ENCODE assay signal across 21 cellular contexts in the genomic region with DNA sequence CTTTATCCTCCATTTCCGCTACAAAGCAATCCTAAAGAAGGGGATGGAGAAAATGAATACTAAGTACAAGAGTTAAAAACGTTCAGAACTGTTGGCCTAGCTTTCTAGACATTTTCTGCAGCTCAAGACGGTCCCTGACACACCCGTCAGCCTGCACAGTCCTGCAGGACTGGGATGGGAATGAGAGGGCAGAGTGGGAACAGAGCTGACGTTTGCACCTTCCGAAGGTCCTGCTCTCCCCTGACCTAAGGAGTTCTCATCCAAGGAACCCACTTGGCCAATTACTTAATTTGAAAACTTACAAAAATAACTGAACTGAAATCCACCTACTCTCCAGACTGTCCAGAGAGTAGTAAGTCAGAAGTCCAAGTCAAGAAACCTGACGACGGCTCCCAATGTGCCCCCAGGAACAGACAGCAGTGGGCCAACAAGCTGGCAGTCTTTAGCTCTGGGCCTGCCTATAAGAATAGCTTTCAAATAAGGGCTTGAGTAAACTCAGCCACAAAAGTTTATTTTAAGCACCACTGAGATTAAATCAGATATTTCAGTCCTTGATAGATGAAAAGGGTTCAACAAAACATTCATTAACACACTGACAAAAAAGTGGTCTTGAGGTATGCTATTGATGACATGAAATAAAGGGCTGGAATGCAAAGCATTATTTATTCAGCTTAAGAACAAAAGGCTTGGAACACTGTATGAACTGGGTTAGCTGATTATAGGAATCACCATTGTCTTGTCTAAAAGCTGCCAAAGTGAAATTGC.
DNase-seq lines count a peak whose midpoint lies in the region; ATAC-seq, FAIRE-seq and TF ChIP-seq lines count a peak whose summit lies in the region.
"Had no signal": no experiment of that assay in that cellular context is flagged by ENCODE, and none has a peak within 500 bp of the region (broad histone marks: within the 10 kb centered on the region; RNA-seq: fewer than 3 reads in every experiment).

No MANE protein-coding gene starts in this region.

- CTCF ChIA-PET in endothelial cell of umbilical vein (lab: Charles Lee) = interaction anchor here (0.6 to 1.9 kb wide), 3 partner anchors 11 to 220 kb away, joined by 3 to 15 read pairs (median 3); no protein-coding TSS in a partner anchor
- CTCF ChIA-PET in T-cell (lab: Charles Lee) = no interaction called here

- H4K20me1 ChIP-seq in endothelial cell of umbilical vein (replicated peaks; ENCODE audit: control insufficient read depth, extremely low read depth, insufficient read depth, low read length) = no peaks in the 10 kb centered on the region

- H3K9me3 Mint-ChIP-seq in nephron = peaks cover 7% of the 10 kb centered on the region
- peaks cover 0 to 10% (median 6%) of the 10 kb centered on the region in 3 donors for H3K9me3 Mint-ChIP-seq in T-cell
- H3K9me3 Mint-ChIP-seq: activated naive CD8-positive, alpha-beta T cell treated with anti-CD3 and anti-CD28 coated beads, Interleukin-2, amount 50 U/mL, for 24 hours; activated T-helper 17 cell treated with anti-CD3 and anti-CD28 coated beads, Interleukin-2, amount 50 U/mL, for 72 hours had no signal

- H2AFZ ChIP-seq in endothelial cell of umbilical vein (ENCODE audit: low read depth, low read length) = no peak overlapping the region

- dilution Hi-C loops in endothelial cell of umbilical vein (cut with MboI; ENCODE audit: extremely low pct_ligation_motif_present, low sequenced_read_pairs) = no loop called here

- intact Hi-C loops in Right ventricle myocardium superior (cut with DNase I) (no loop called here), cardiac septum (cut with DNase I) (loop anchor here (2.0 to 5.0 kb wide), 2 partner anchors 23 to 79 kb away; partner anchors contain the start of gene CNKSR3), endothelial cell of umbilical vein (cut with micrococcal nuclease) (loop anchor here (1.0 to 2.0 kb wide), 5 partner anchors 15 to 77 kb away; partner anchors contain the start of gene CNKSR3)

- FAIRE-seq in endothelial cell of umbilical vein (lab: Jason Lieb, UNC) = no peak
- FAIRE-seq in small intestine (lab: Jason Lieb, UNC) = no peak
- FAIRE-seq: A204.1, islet of Langerhans had no signal

- H3K4me3 ChIP-seq in endothelial cell of umbilical vein (replicated peaks in 1 of 3; ENCODE audit: insufficient read depth in 1 of 3, low read depth in 1 of 3, low read length in 3 of 3) (no peak overlapping the region), small intestine (ENCODE audit: low read depth in 1 of 2, low read length in 2 of 2) (no peak overlapping the region)
- H3K4me3 ChIP-seq: upper lobe of left lung had no signal

- peak overlapping the region; percentile 22 for H3K27ac ChIP-seq in endothelial cell of umbilical vein (ENCODE audit: insufficient read depth, low read depth, low read length)
- H3K27ac ChIP-seq in small intestine (ENCODE audit: low read depth in 1 of 2, low read length in 1 of 2) = no peak overlapping the region
- H3K27ac ChIP-seq: epithelial cell of prostate, WERI-Rb-1 had no signal

- peak overlapping the region; percentile 53 to 93 (median 88) for H3K27ac Mint-ChIP-seq in nephron
- H3K27ac Mint-ChIP-seq in T-cell = no peak overlapping the region
- H3K27ac Mint-ChIP-seq: activated naive CD8-positive, alpha-beta T cell treated with anti-CD3 and anti-CD28 coated beads, Interleukin-2, amount 50 U/mL, for 24 hours; activated T-helper 17 cell treated with anti-CD3 and anti-CD28 coated beads, Interleukin-2, amount 50 U/mL, for 72 hours; CD14-positive monocyte; stimulated activated memory B cell treated with anti-CD40 and anti-IgM and Interleukin-4, amounts not matched to agents 10 μg/mL and 1 μg/mL and 100 μg/mL, for 72 hours had no signal

- H3K27me3 ChIP-seq in endothelial cell of umbilical vein (ENCODE audit: control insufficient read depth in 2 of 2, insufficient read depth in 2 of 2, low read length in 2 of 2) = no peaks in the 10 kb centered on the region
- H3K27me3 ChIP-seq in small intestine (ENCODE audit: control insufficient read depth in 2 of 2, insufficient read depth in 2 of 2, low read length in 2 of 2) = no peaks in the 10 kb centered on the region
- H3K27me3 ChIP-seq: upper lobe of left lung had no signal

- TF ChIP-seq POLR2A in endothelial cell of umbilical vein (IDR thresholded peaks at IDR 0.05; ENCODE audit: low read depth, low read length) = no peak

- no peak for DNase-seq in Right ventricle myocardium superior
- no peak for DNase-seq in cardiac septum (ENCODE audit: low spot score)
- peak; percentile 49 for DNase-seq in endothelial cell of umbilical vein (ENCODE audit: low read depth, low spot score)
- no peak for DNase-seq in T-cell
- no peak for DNase-seq in small intestine
- DNase-seq: activated CD8-positive, alpha-beta memory T cell treated with anti-CD3 and anti-CD28 coated beads for 24 hours; activated naive CD8-positive, alpha-beta T cell treated with anti-CD3 and anti-CD28 coated beads, Interleukin-2, amount 50 U/mL, for 24 hours; midbrain; NCI-H1105 treated with DMSO at 0.1 percent for 48 hours; stimulated activated CD4-positive, alpha-beta T cell treated with anti-CD3 and anti-CD28 coated beads, Interleukin-12 subunit alpha, Interleukin-12 subunit beta, amount 100 ng/mL, for 4 hours; upper lobe of left lung; WERI-Rb-1 had no signal

- H3K9me1 ChIP-seq in endothelial cell of umbilical vein (replicated peaks; ENCODE audit: control insufficient read depth, extremely low read depth, insufficient read depth, low read length) = no peaks in the 10 kb centered on the region

- 78 to 87% (median 82%) methylated on average over 8 of the region's 8 CpGs for WGBS in small intestine, 3 donors

- no peaks in the 10 kb centered on the region for H3K79me2 ChIP-seq in endothelial cell of umbilical vein (ENCODE audit: control insufficient read depth, insufficient read depth, low read length)

- ATAC-seq in Right ventricle myocardium superior (ENCODE audit: poor library complexity) (peak; percentile 31), T-cell (replicated peaks in 1 of 4) (no peak), GM18517 (IDR thresholded peaks at IDR 0.05; ENCODE audit: unreplicated experiment) (no peak), GM18873 (IDR thresholded peaks at IDR 0.05; ENCODE audit: low FRiP score, unreplicated experiment) (no peak)
- ATAC-seq: activated naive CD8-positive, alpha-beta T cell treated with anti-CD3 and anti-CD28 coated beads, Interleukin-2, amount 50 U/mL, for 24 hours; activated T-helper 17 cell treated with anti-CD3 and anti-CD28 coated beads, Interleukin-2, amount 50 U/mL, for 72 hours; stimulated activated memory B cell treated with anti-CD40 and anti-IgM and Interleukin-4, amounts not matched to agents 10 μg/mL and 1 μg/mL and 100 μg/mL, for 72 hours had no signal

- H3K4me1 Mint-ChIP-seq in nephron (peaks cover 36% of the 10 kb centered on the region), T-cell (no peaks in the 10 kb centered on the region)
- H3K4me1 Mint-ChIP-seq: activated naive CD8-positive, alpha-beta T cell treated with anti-CD3 and anti-CD28 coated beads, Interleukin-2, amount 50 U/mL, for 24 hours; activated T-helper 17 cell treated with anti-CD3 and anti-CD28 coated beads, Interleukin-2, amount 50 U/mL, for 72 hours; stimulated activated memory B cell treated with anti-CD40 and anti-IgM and Interleukin-4, amounts not matched to agents 10 μg/mL and 1 μg/mL and 100 μg/mL, for 72 hours had no signal

- H3K9me3 ChIP-seq in endothelial cell of umbilical vein (replicated peaks; ENCODE audit: control insufficient read depth, insufficient read depth, low read length) (no peaks in the 10 kb centered on the region), small intestine (ENCODE audit: control insufficient read depth, low read depth) (no peaks in the 10 kb centered on the region)
- H3K9me3 ChIP-seq: upper lobe of left lung had no signal

- H3K27me3 Mint-ChIP-seq in nephron (ENCODE audit: low read depth) = no peaks in the 10 kb centered on the region
- H3K27me3 Mint-ChIP-seq in T-cell = peaks cover 0 to 3% of the 10 kb centered on the region in 2 donors
- H3K27me3 Mint-ChIP-seq: activated naive CD8-positive, alpha-beta T cell treated with anti-CD3 and anti-CD28 coated beads, Interleukin-2, amount 50 U/mL, for 24 hours had no signal

- no peak for TF ChIP-seq CTCF in endothelial cell of umbilical vein (IDR thresholded peaks at IDR 0.05; ENCODE audit: extremely low read depth in 1 of 2, insufficient read depth in 1 of 2, low read depth in 1 of 2, low read length in 2 of 2)
- no peak for TF ChIP-seq CTCF in nephron (IDR thresholded peaks at IDR 0.05; ENCODE audit: unreplicated experiment in 3 of 3)

- peaks cover 21% of the 10 kb centered on the region for H3K4me1 ChIP-seq in endothelial cell of umbilical vein (ENCODE audit: control insufficient read depth, extremely low read depth, insufficient read depth, low read length)
- H3K4me1 ChIP-seq in small intestine (ENCODE audit: control insufficient read depth in 2 of 2, insufficient read depth in 1 of 2, low read depth in 1 of 2, low read length in 1 of 2) = no peaks in the 10 kb centered on the region

- peak overlapping the region; percentile 18 for H3K9ac ChIP-seq in endothelial cell of umbilical vein (replicated peaks; ENCODE audit: extremely low read depth, insufficient read depth, low read length)

- H3K36me3 ChIP-seq in endothelial cell of umbilical vein (ENCODE audit: control insufficient read depth in 2 of 2, extremely low read depth in 1 of 2, insufficient read depth in 2 of 2, low read length in 2 of 2) (no peaks in the 10 kb centered on the region), small intestine (ENCODE audit: control insufficient read depth in 2 of 2, insufficient read depth in 2 of 2, low read length in 2 of 2) (peaks cover 0 to 6% of the 10 kb centered on the region in 2 donors)
- H3K36me3 ChIP-seq: WERI-Rb-1 had no signal

- peak overlapping the region; percentile 27 for H3K4me2 ChIP-seq in endothelial cell of umbilical vein (ENCODE audit: insufficient read depth, low read length)

- H3K4me3 Mint-ChIP-seq in nephron (no peak overlapping the region), T-cell (no peak overlapping the region)
- H3K4me3 Mint-ChIP-seq: activated naive CD8-positive, alpha-beta T cell treated with anti-CD3 and anti-CD28 coated beads, Interleukin-2, amount 50 U/mL, for 24 hours; activated T-helper 17 cell treated with anti-CD3 and anti-CD28 coated beads, Interleukin-2, amount 50 U/mL, for 72 hours; CD14-positive monocyte; stimulated activated memory B cell treated with anti-CD40 and anti-IgM and Interleukin-4, amounts not matched to agents 10 μg/mL and 1 μg/mL and 100 μg/mL, for 72 hours had no signal

- POLR2A ChIA-PET in endothelial cell of umbilical vein (lab: Charles Lee) = interaction anchor here (0.6 kb wide), 1 partner anchor 74 kb away, joined by 3 read pairs; no protein-coding TSS in a partner anchor
- POLR2A ChIA-PET in T-cell (lab: Charles Lee) = no interaction called here

- H3K36me3 Mint-ChIP-seq in nephron (ENCODE audit: low read depth) (peaks cover 89% of the 10 kb centered on the region), T-cell (no peaks in the 10 kb centered on the region)
- H3K36me3 Mint-ChIP-seq: CD14-positive monocyte had no signal

- BruUV-seq in endothelial cell of umbilical vein (replicated peaks; lab: Mats Ljungman, UMichigan) = no TSS peak

TF ChIP-seq in endothelial cell of umbilical vein, 7 proteins besides CTCF, POLR2A, EP300 and RAD21 (continues in another document):
- TF ChIP-seq JUN (IDR thresholded peaks at IDR 0.05; ENCODE audit: borderline replicate concordance, insufficient read depth, insufficient read length, low read depth) (no peak), MYC (IDR thresholded peaks at IDR 0.05; ENCODE audit: low read depth, low read length) (no peak)

Comparison
In these comparisons a context has a peak if more than half of its experiments do, and no peak if none do; other contexts are left out.
1. H3K27ac Mint-ChIP-seq: peak in nephron (3 of 3); none in T-cell (0 of 2).